In genomic region chr3:160869825-160870224, GRCh38 we compare ENCODE assay signal across 13 cellular contexts.
DNase-seq lines count a peak whose midpoint lies in the region; ATAC-seq and TF ChIP-seq lines count a peak whose summit lies in the region.
"Had no signal": no experiment of that assay in that cellular context is flagged by ENCODE, and none has a peak within 500 bp of the region (broad histone marks: within the 10 kb centered on the region; RNA-seq: fewer than 3 reads in every experiment).

No MANE protein-coding gene starts in this region.

- no peak for TF ChIP-seq EP300 in gastroesophageal sphincter (IDR thresholded peaks at IDR 0.05)

- H2AFZ ChIP-seq in PC-9: no peak overlapping the region

- H3K27ac ChIP-seq in PC-9: no peak overlapping the region
- H3K27ac ChIP-seq in gastroesophageal sphincter: peak overlapping the region in 3 of 4 donors; percentile 28 to 39 (median 35)
- peak overlapping the region in 1 of 2 donors; percentile 7 for H3K27ac ChIP-seq in tibial artery

- H3K4me1 ChIP-seq in PC-9 (replicated peaks; ENCODE audit: insufficient read depth) (peaks cover 12% of the 10 kb centered on the region), gastroesophageal sphincter (peaks cover 0 to 53% (median 3%) of the 10 kb centered on the region in 3 donors), tibial artery (peaks cover 0 to 25% (median 10%) of the 10 kb centered on the region in 4 donors)

- TF ChIP-seq POLR2A in gastroesophageal sphincter (IDR thresholded peaks at IDR 0.05): no peak

- H3K36me3 ChIP-seq in MG63: no peaks in the 10 kb centered on the region
- no peaks in the 10 kb centered on the region for H3K36me3 ChIP-seq in PC-9 (ENCODE audit: low read depth)
- H3K36me3 ChIP-seq in gastroesophageal sphincter: no peaks in the 10 kb centered on the region
- H3K36me3 ChIP-seq in tibial artery: no peaks in the 10 kb centered on the region

- H3K4me3 ChIP-seq in MG63 (no peak overlapping the region), PC-9 (peak overlapping the region; percentile 24; the same call in 1 of the 2 replicates), gastroesophageal sphincter (no peak overlapping the region), tibial artery (no peak overlapping the region)
- H3K4me3 ChIP-seq: smooth muscle cell had no signal

- intact Hi-C loops in PC-9 (cut with micrococcal nuclease; ENCODE audit: unreplicated experiment) (loop anchor here (1.0 kb wide), 1 partner anchor 115 kb away; no protein-coding TSS in a partner anchor), tibial artery (cut with DNase I; ENCODE audit: low total_unique reads) (no loop called here)

- POLR2A ChIA-PET in PC-9 (lab: Charles Lee; ENCODE audit: unreplicated experiment): no interaction called here

- 33 to 39% methylated on average over 1 to 2 of the region's 2 CpGs for WGBS in gastroesophageal sphincter (ENCODE audit: low coverage in 1 of 2), 2 donors

- no peaks in the 10 kb centered on the region for H4K20me1 ChIP-seq in PC-9 (ENCODE audit: insufficient read depth)

- peaks cover 8% of the 10 kb centered on the region; the same call in 1 of the 2 replicates for H3K27me3 ChIP-seq in MG63
- no peaks in the 10 kb centered on the region for H3K27me3 ChIP-seq in PC-9 (ENCODE audit: insufficient read depth, low read depth)
- H3K27me3 ChIP-seq in gastroesophageal sphincter: no peaks in the 10 kb centered on the region
- no peaks in the 10 kb centered on the region for H3K27me3 ChIP-seq in tibial artery

- BruUV-seq in PC-9 (replicated peaks; lab: Mats Ljungman, UMichigan): no TSS peak

- H3K79me2 ChIP-seq in PC-9 (ENCODE audit: low read depth): no peaks in the 10 kb centered on the region

- no peaks in the 10 kb centered on the region for H3K9me3 ChIP-seq in MG63
- no peaks in the 10 kb centered on the region for H3K9me3 ChIP-seq in PC-9 (ENCODE audit: insufficient read depth, low read depth)
- no peaks in the 10 kb centered on the region for H3K9me3 ChIP-seq in gastroesophageal sphincter
- H3K9me3 ChIP-seq in tibial artery: no peaks in the 10 kb centered on the region

- TF ChIP-seq CTCF in PC-9 (conservative IDR thresholded peaks at IDR 0.05) (no peak), gastroesophageal sphincter (IDR thresholded peaks at IDR 0.05) (no peak), tibial artery (IDR thresholded peaks at IDR 0.05) (peak in 1 of 2 experiments; percentile 8)

- H3K4me2 ChIP-seq in PC-9: peak overlapping the region; percentile 49
- H3K4me2 ChIP-seq: smooth muscle cell had no signal

- no peaks in the 10 kb centered on the region for H3K9me2 ChIP-seq in PC-9 (ENCODE audit: insufficient read depth)

- DNase-seq in MG63: peak; percentile 1
- peak; percentile 73 to 85 for DNase-seq in PC-9
- DNase-seq in tibial artery: peak; percentile 59 to 69
- DNase-seq in activated naive CD4-positive, alpha-beta T cell (lab: John Stamatoyannopoulos, UW): no peak
- DNase-seq: activated effector memory CD4-positive, alpha-beta T cell treated with Interleukin-2 at 50 U/mL for 16 hours; effector memory CD4-positive, alpha-beta T cell; GDM1; NCI-H1048; stimulated activated naive CD4-positive, alpha-beta T cell treated with Interleukin-2 at 50 U/mL for 16 hours had no signal

- ATAC-seq in gastroesophageal sphincter: peak; percentile 81
- no peak for ATAC-seq in HG03175 (IDR thresholded peaks at IDR 0.05; ENCODE audit: unreplicated experiment)
- no peak for ATAC-seq in HG02759 (IDR thresholded peaks at IDR 0.05; ENCODE audit: unreplicated experiment)

- H3F3A ChIP-seq in PC-9 (ENCODE audit: insufficient read depth, low read depth): peaks cover 5% of the 10 kb centered on the region; the same call in 1 of the 2 replicates

- CTCF ChIA-PET in PC-9 (lab: Charles Lee): interaction anchor here (0.6 kb wide), 1 partner anchor 1699 kb away, joined by 4 read pairs; no protein-coding TSS in a partner anchor

Comparison
In these comparisons a context has a peak if more than half of its experiments do, and no peak if none do; other contexts are left out.
1. DNase-seq: peak in MG63 (single experiment), PC-9 (2 of 2) and tibial artery (2 of 2); none in activated naive CD4-positive, alpha-beta T cell (0 of 4).